ENCODE assay signal across 30 cellular contexts in genomic region chr5:176409765-176410164, GRCh38. TPM values are rescaled to one million over a fixed set of nuclear protein-coding genes. Genes with fewer than 3 reads are reported as not detected.
"Had no signal": no experiment of that assay in that cellular context is flagged by ENCODE, and none has a peak within 500 bp of the region (broad histone marks: within the 10 kb centered on the region; RNA-seq: fewer than 3 reads in every experiment).

No MANE protein-coding gene starts in this region.

- H3K27me3 Mint-ChIP-seq: activated naive CD8-positive, alpha-beta T cell; activated T-helper 17 cell treated with anti-CD3 and anti-CD28 coated beads, Interleukin-2, amount 50 U/mL, for 72 hours; progenitor cell of endocrine pancreas; type B pancreatic cell had no signal

- H3K27me3 ChIP-seq: ascending aorta, heart left ventricle, left lung, neutrophil, ovary, right lobe of liver, uterus had no signal

- H3K27ac ChIP-seq: ascending aorta, heart left ventricle, left lung, neutrophil, ovary, right lobe of liver, thoracic aorta, uterus, VCaP had no signal

- H3K4me3 ChIP-seq: ascending aorta, heart left ventricle, left lung, lung, ovary, right lobe of liver, thoracic aorta, uterus had no signal

- H3K27ac Mint-ChIP-seq: activated naive CD8-positive, alpha-beta T cell; activated T-helper 17 cell treated with anti-CD3 and anti-CD28 coated beads, Interleukin-2, amount 50 U/mL, for 72 hours; brain; nephron; progenitor cell of endocrine pancreas; T-helper 1 cell treated with Interleukin-12 subunit alpha and Interleukin-12 subunit beta and Interleukin-4 antibody, amounts not matched to agents 30 μg/mL and 1 μg/mL, for 36 hours; type B pancreatic cell had no signal

- H3K4me3 Mint-ChIP-seq: activated naive CD8-positive, alpha-beta T cell; activated T-helper 17 cell treated with anti-CD3 and anti-CD28 coated beads, Interleukin-2, amount 50 U/mL, for 72 hours; brain; nephron; T-helper 1 cell treated with Interleukin-12 subunit alpha and Interleukin-12 subunit beta and Interleukin-4 antibody, amounts not matched to agents 30 μg/mL and 1 μg/mL, for 36 hours; type B pancreatic cell had no signal

- ATAC-seq: activated T-helper 17 cell treated with anti-CD3 and anti-CD28 coated beads, Interleukin-2, amount 50 U/mL, for 72 hours; heart left ventricle; left lung; right lobe of liver; stimulated activated naive CD8-positive, alpha-beta T cell treated with anti-CD3 and anti-CD28 coated beads, Interleukin-15, Interleukin-2, amounts not matched to agents 100 U/mL and 50 U/mL, for 24 hours had no signal

- H3K9me3 ChIP-seq: ascending aorta, heart left ventricle, left lung, neutrophil, ovary, right lobe of liver, thoracic aorta, uterus had no signal

- H3K36me3 Mint-ChIP-seq: type B pancreatic cell had no signal

- H3K9me3 Mint-ChIP-seq: activated T-helper 17 cell treated with anti-CD3 and anti-CD28 coated beads, Interleukin-2, amount 50 U/mL, for 72 hours; brain; nephron; T-helper 1 cell treated with Interleukin-12 subunit alpha and Interleukin-12 subunit beta and Interleukin-4 antibody, amounts not matched to agents 30 μg/mL and 1 μg/mL, for 36 hours; type B pancreatic cell had no signal

- FAIRE-seq: TTC549 had no signal

- DNase-seq: activated CD4-positive, alpha-beta T cell treated with anti-CD3 and anti-CD28 coated beads for 4 hours; activated CD4-positive, alpha-beta T cell treated with anti-CD3 and anti-CD28 coated beads, Interleukin-2, amount 50 U/mL, for 4 hours; activated CD8-positive, alpha-beta memory T cell treated with anti-CD3 and anti-CD28 coated beads, Interleukin-2, amount 50 U/mL, for 4 hours; activated naive CD4-positive, alpha-beta T cell treated with Interleukin-2 at 50 U/mL for 16 hours; activated T-cell treated with anti-CD3 and anti-CD28 coated beads, Interleukin-2, amount 50 U/mL, for 1 hour; central memory CD4-positive, alpha-beta T cell; dermis blood vessel endothelial cell; effector CD4-positive, alpha-beta T cell; heart left ventricle; left lung; ovary; stimulated activated CD4-positive, alpha-beta T cell treated with anti-CD3 and anti-CD28 coated beads, Interleukin-2, amount 100 ng/mL, for 48 hours; stimulated activated naive CD8-positive, alpha-beta T cell treated with anti-CD3 and anti-CD28 coated beads, Interleukin-15, Interleukin-2, amounts not matched to agents 100 U/mL and 50 U/mL, for 24 hours; SW 1271; T-helper 9 cell; uterus had no signal

- H3K36me3 ChIP-seq: ovary, uterus had no signal

RNA-seq across cellular contexts. Expression of gene NOP16, which starts 21.4 kb away (rescaled TPM):
- total RNA-seq: ascending aorta had no signal
